In genomic region chr18:23857756-23858155, GRCh38 we compare ENCODE assay signal across 17 cellular contexts.
DNase-seq lines count a peak whose midpoint lies in the region; ATAC-seq, FAIRE-seq and TF ChIP-seq lines count a peak whose summit lies in the region.
"Had no signal": no experiment of that assay in that cellular context is flagged by ENCODE, and none has a peak within 500 bp of the region (broad histone marks: within the 10 kb centered on the region; RNA-seq: fewer than 3 reads in every experiment).

No MANE protein-coding gene starts in this region.

- no peaks in the 10 kb centered on the region for H3K9me3 ChIP-seq in astrocyte (ENCODE audit: insufficient read depth, low read depth, low read length)
- no peaks in the 10 kb centered on the region for H3K9me3 ChIP-seq in left lung
- no peaks in the 10 kb centered on the region for H3K9me3 ChIP-seq in SK-N-SH

- TF ChIP-seq RAD21 in SK-N-SH (IDR thresholded peaks at IDR 0.05; ENCODE audit: low read length), result no peak

- H3K9me3 Mint-ChIP-seq in astrocyte (ENCODE audit: unreplicated experiment), result no peaks in the 10 kb centered on the region
- H3K9me3 Mint-ChIP-seq: neural crest cell had no signal

- H4K20me1 ChIP-seq in astrocyte (ENCODE audit: insufficient read depth, low read length) (no peaks in the 10 kb centered on the region), SK-N-SH (ENCODE audit: insufficient read depth) (no peaks in the 10 kb centered on the region)

- no peak overlapping the region for H3K27ac Mint-ChIP-seq in astrocyte (ENCODE audit: unreplicated experiment)

- no peak for TF ChIP-seq EP300 in SK-N-SH (IDR thresholded peaks at IDR 0.05; ENCODE audit: borderline replicate concordance in 1 of 2, low read depth in 1 of 2, low read length in 1 of 2)

- ATAC-seq in left lung (peak; percentile 93), HG03469 (IDR thresholded peaks at IDR 0.05; ENCODE audit: unreplicated experiment) (no peak)
- ATAC-seq: SK-N-SH treated with all-trans-retinoic acid at 6 μM for 48 hours had no signal

- no peak overlapping the region for H3K27ac ChIP-seq in astrocyte (ENCODE audit: low read depth, low read length)
- peak overlapping the region in 1 of 2 donors; percentile 5 for H3K27ac ChIP-seq in left lung
- no peak overlapping the region for H3K27ac ChIP-seq in SK-N-SH (ENCODE audit: low read depth in 2 of 2, low read length in 1 of 2)
- H3K27ac ChIP-seq: skin epidermis had no signal

- H3K27me3 ChIP-seq in astrocyte (ENCODE audit: insufficient read depth, low read length), result no peaks in the 10 kb centered on the region
- H3K27me3 ChIP-seq in left lung, result no peaks in the 10 kb centered on the region
- H3K27me3 ChIP-seq in SK-N-SH (ENCODE audit: insufficient read depth), result no peaks in the 10 kb centered on the region

- H2AFZ ChIP-seq in astrocyte (ENCODE audit: low read depth, low read length) (no peak overlapping the region), SK-N-SH (ENCODE audit: low read depth) (no peak overlapping the region)

- DNase-seq in AG04449 (ENCODE audit: low read depth, low spot score), result peak; percentile 34
- peak; percentile 88 for DNase-seq in M059J (ENCODE audit: low read depth)
- peak; percentile 71 for DNase-seq in astrocyte (ENCODE audit: low read depth)
- peak in 1 of 2 donors; percentile 78 for DNase-seq in left lung
- no peak for DNase-seq in SK-N-SH
- DNase-seq in DMS79 (lab: John Stamatoyannopoulos, UW), result no peak
- no peak for DNase-seq in erythroblast (lab: John Stamatoyannopoulos, UW)
- DNase-seq: 8988T; central memory CD4-positive, alpha-beta T cell; head of caudate nucleus; Kasumi-1; kidney glomerular epithelial cell; NCI-H187 treated with DMSO at 0.1 percent for 48 hours had no signal

- peaks cover 37% of the 10 kb centered on the region for H3K4me1 Mint-ChIP-seq in astrocyte (ENCODE audit: low read depth, unreplicated experiment)

- no peak overlapping the region for H3K9ac ChIP-seq in astrocyte (ENCODE audit: low read length)
- no peak overlapping the region for H3K9ac ChIP-seq in SK-N-SH

- TF ChIP-seq CTCF in AG04449 (IDR thresholded peaks at IDR 0.05; ENCODE audit: insufficient read depth, low read length, missing control alignments), result no peak
- TF ChIP-seq CTCF in astrocyte (IDR thresholded peaks at IDR 0.05; ENCODE audit: insufficient read depth, low read depth, low read length), result no peak
- no peak for TF ChIP-seq CTCF in left lung (IDR thresholded peaks at IDR 0.05)
- TF ChIP-seq CTCF in SK-N-SH (IDR thresholded peaks at IDR 0.05), result no peak

- H3K4me3 ChIP-seq in AG04449 (ENCODE audit: low read depth, low read length) (no peak overlapping the region), astrocyte (ENCODE audit: insufficient read depth, low read depth, low read length) (no peak overlapping the region), left lung (no peak overlapping the region), SK-N-SH (ENCODE audit: low read depth in 2 of 2, low read length in 1 of 2) (no peak overlapping the region)
- H3K4me3 ChIP-seq: skin epidermis had no signal

- FAIRE-seq in astrocyte (lab: Jason Lieb, UNC), result no peak

- intact Hi-C loops in left lung (cut with DNase I), result no loop called here

- H3K36me3 Mint-ChIP-seq in astrocyte (ENCODE audit: low read depth, unreplicated experiment), result no peaks in the 10 kb centered on the region

- H3K79me2 ChIP-seq in astrocyte (ENCODE audit: insufficient read depth, low read length) (no peaks in the 10 kb centered on the region), SK-N-SH (ENCODE audit: insufficient read depth) (no peaks in the 10 kb centered on the region)

- H3K27me3 Mint-ChIP-seq in astrocyte (ENCODE audit: low read depth, unreplicated experiment), result peaks cover 2% of the 10 kb centered on the region

- no peaks in the 10 kb centered on the region for H3K9me2 ChIP-seq in SK-N-SH

- TF ChIP-seq POLR2A in erythroblast (IDR thresholded peaks at IDR 0.05; ENCODE audit: low read length), result no peak

- CTCF ChIA-PET in AG04449 (lab: Yijun Ruan, JAX) (no interaction called here), SK-N-SH (lab: Yijun Ruan, JAX) (interaction anchor here (1.0 kb wide), 1 partner anchor 61 kb away, joined by 3 read pairs; no protein-coding TSS in a partner anchor)

- H3F3A ChIP-seq in SK-N-SH (replicated peaks; ENCODE audit: insufficient read depth), result peaks cover 17% of the 10 kb centered on the region

- WGBS in SK-N-SH (ENCODE audit: low lambda C conversion rate), result 73% methylated on average over 9 of the region's 9 CpGs

- no peaks in the 10 kb centered on the region for H3K36me3 ChIP-seq in astrocyte (ENCODE audit: insufficient read depth, low read length)
- no peaks in the 10 kb centered on the region for H3K36me3 ChIP-seq in left lung
- no peaks in the 10 kb centered on the region for H3K36me3 ChIP-seq in SK-N-SH (replicated peaks in 1 of 2; ENCODE audit: control insufficient read depth in 1 of 2, insufficient read depth in 2 of 2, low read length in 1 of 2)

- H3K4me2 ChIP-seq in astrocyte (ENCODE audit: low read length) (peak overlapping the region; percentile 4), SK-N-SH (no peak overlapping the region)

- peaks cover 33% of the 10 kb centered on the region for H3K4me1 ChIP-seq in astrocyte (ENCODE audit: insufficient read depth, low read length)
- H3K4me1 ChIP-seq in left lung, result peaks cover 0 to 18% of the 10 kb centered on the region in 2 donors
- peaks cover 2 to 34% of the 10 kb centered on the region in 2 experiments; a peak in 3 of 4 replicates for H3K4me1 ChIP-seq in SK-N-SH (ENCODE audit: control insufficient read depth in 1 of 2, insufficient read depth in 2 of 2, low read depth in 1 of 2, low read length in 1 of 2)

- H3K4me3 Mint-ChIP-seq in astrocyte (ENCODE audit: unreplicated experiment), result no peak overlapping the region
- H3K4me3 Mint-ChIP-seq: neural crest cell had no signal

- POLR2A ChIA-PET in AG04449 (lab: Yijun Ruan, JAX) (no interaction called here), SK-N-SH (lab: Yijun Ruan, JAX) (no interaction called here)

TF ChIP-seq in SK-N-SH, 30 proteins besides CTCF, POLR2A, EP300 and RAD21:
- no peak for TF ChIP-seq EZH2phosphoT487 (IDR thresholded peaks at IDR 0.05; ENCODE audit: borderline replicate concordance, low read depth)
- no peak for TF ChIP-seq FOXM1 (IDR thresholded peaks at IDR 0.05; ENCODE audit: low read depth)
- no peak for TF ChIP-seq NFIC (IDR thresholded peaks at IDR 0.05; ENCODE audit: borderline replicate concordance)

Comparison
In these comparisons a context has a peak if more than half of its experiments do, and no peak if none do; other contexts are left out.
1. DNase-seq: peak in AG04449 (single experiment), M059J (single experiment) and astrocyte (single experiment); none in SK-N-SH (single experiment), DMS79 (single experiment) and erythroblast (0 of 2).